11 cellular contexts compared by ENCODE assay signal in genomic region chr3:122786067-122786466, GRCh38. TPM values are rescaled to one million over a fixed set of nuclear protein-coding genes. Genes with fewer than 3 reads are reported as not detected.
A peak's percentile ranks its signal among the peaks of the same experiment; 100 is the strongest.
DNase-seq lines count a peak whose midpoint lies in the region; ATAC-seq, FAIRE-seq and TF ChIP-seq lines count a peak whose summit lies in the region.
"Had no signal": no experiment of that assay in that cellular context is flagged by ENCODE, and none has a peak within 500 bp of the region (broad histone marks: within the 10 kb centered on the region; RNA-seq: fewer than 3 reads in every experiment).

No MANE protein-coding gene starts in this region.

- no peaks in the 10 kb centered on the region for H3K27me3 ChIP-seq in keratinocyte (ENCODE audit: control insufficient read depth, extremely low read depth, insufficient read depth, low read length)

- no peaks in the 10 kb centered on the region for H3K9me3 ChIP-seq in keratinocyte (ENCODE audit: control insufficient read depth, low read depth, low read length)

- no peak overlapping the region for H3K9ac ChIP-seq in keratinocyte (ENCODE audit: control insufficient read depth, extremely low read depth, insufficient read depth, low read length)

- H3K4me2 ChIP-seq in keratinocyte (ENCODE audit: control insufficient read depth, extremely low read depth, insufficient read depth, low read depth, low read length), result peak overlapping the region; percentile 35

- no peak for TF ChIP-seq CTCF in keratinocyte (optimal IDR thresholded peaks at IDR 0.05 in 1 of 3, IDR thresholded peaks at IDR 0.05 in 1 of 3, conservative IDR thresholded peaks at IDR 0.05 in 1 of 3; ENCODE audit: extremely low read depth in 1 of 3, insufficient read depth in 2 of 3, low read length in 3 of 3)

- peaks cover 54% of the 10 kb centered on the region for H3K4me1 ChIP-seq in keratinocyte (ENCODE audit: control insufficient read depth, extremely low read depth, insufficient read depth, low read length)

- dilution Hi-C loops in keratinocyte (cut with MboI; ENCODE audit: extremely low pct_ligation_motif_present, low sequenced_read_pairs), result no loop called here

- peak overlapping the region; percentile 42 for H3K27ac ChIP-seq in keratinocyte (ENCODE audit: control insufficient read depth, insufficient read depth, low read length)

- FAIRE-seq in keratinocyte (lab: Jason Lieb, UNC), result peak; percentile 79
- FAIRE-seq: GM12878 had no signal

- H3K4me3 ChIP-seq in keratinocyte (ENCODE audit: control insufficient read depth in 2 of 3, extremely low read depth in 1 of 3, insufficient read depth in 2 of 3, low read depth in 1 of 3, low read length in 3 of 3), result no peak overlapping the region
- H3K4me3 ChIP-seq: GM12878 had no signal

- DNase-seq in AG08395 (ENCODE audit: low spot score) (peak; percentile 85), HCEC 1CT (peak; percentile 68), amniotic epithelial cell (ENCODE audit: low read depth) (peak; percentile 79), keratinocyte (ENCODE audit: low read depth, low spot score) (no peak), epidermal melanocyte (ENCODE audit: insufficient read length, low spot score) (no peak), SK-N-DZ (ENCODE audit: low spot score) (no peak), NCI-H446 treated with DMSO at 0.1 percent for 48 hours (lab: John Stamatoyannopoulos, UW) (no peak)
- DNase-seq: activated effector memory CD4-positive, alpha-beta T cell treated with anti-CD3 and anti-CD28 coated beads, Interleukin-2, amount 50 U/mL, for 16 hours; RPMI8226 had no signal

- no peaks in the 10 kb centered on the region for H3K36me3 ChIP-seq in keratinocyte (ENCODE audit: control insufficient read depth in 2 of 2, extremely low read depth in 1 of 2, insufficient read depth in 2 of 2, low read length in 2 of 2)

- H4K20me1 ChIP-seq in keratinocyte (ENCODE audit: control insufficient read depth, extremely low read depth, insufficient read depth, low read length), result no peaks in the 10 kb centered on the region

- H3K79me2 ChIP-seq in keratinocyte (ENCODE audit: control insufficient read depth, insufficient read depth, low read length), result peaks cover 17% of the 10 kb centered on the region

- no peaks in the 10 kb centered on the region for H3K9me1 ChIP-seq in keratinocyte (ENCODE audit: control insufficient read depth, extremely low read depth, insufficient read depth, low read length)

- ATAC-seq in HG03175 (IDR thresholded peaks at IDR 0.05; ENCODE audit: unreplicated experiment), result no peak
- ATAC-seq: GM12878 had no signal

- no peak overlapping the region for H2AFZ ChIP-seq in keratinocyte (ENCODE audit: control insufficient read depth, low read length)

RNA-seq across cellular contexts. Expression of gene HSPBAP1, which starts 7.6 kb away (rescaled TPM):
- 4.8 to 9.5 TPM (median 6.6 TPM) in 3 replicates for polyA plus RNA-seq in keratinocyte
- polyA plus RNA-seq in keratinocyte (2011; ENCODE audit: low read depth), result 26.7 TPM
- polyA plus RNA-seq in keratinocyte (2011; cell fraction: cytosol; rRNA removed), result 2.8 and 5.1 TPM in 2 replicates
- 14.1 and 14.6 TPM in 2 replicates for polyA plus RNA-seq in keratinocyte (2011; cell fraction: nucleus; rRNA removed)
- polyA plus RNA-seq in keratinocyte (2012; ENCODE audit: low replicate concordance), result 3.2 and 17.1 TPM in 2 replicates
- polyA minus RNA-seq in keratinocyte, result 0.75 to 8.0 TPM (median 4.4 TPM) in 3 replicates
- polyA minus RNA-seq in keratinocyte (2011; cell fraction: cytosol; rRNA and poly(A)+ RNA removed), result 2.5 TPM
- 4.9 and 9.5 TPM in 2 replicates for polyA minus RNA-seq in keratinocyte (2011; cell fraction: nucleus; rRNA and poly(A)+ RNA removed)
- 13.9 and 22.1 TPM in 2 replicates for polyA plus RNA-seq in SK-N-DZ (2014; cell fraction: cytosol; rRNA removed)
- 24.3 and 39.7 TPM in 2 replicates for polyA plus RNA-seq in SK-N-DZ (2014; cell fraction: nucleus; rRNA removed)

RNA-seq across cellular contexts. Expression of gene SLC49A4, which starts 8.8 kb away (rescaled TPM):
- polyA plus RNA-seq in keratinocyte, result 16.2 to 19.1 TPM (median 18.2 TPM) in 3 replicates
- 9.5 TPM for polyA plus RNA-seq in keratinocyte (2011; ENCODE audit: low read depth)
- 9.0 and 14.1 TPM in 2 replicates for polyA plus RNA-seq in keratinocyte (2011; cell fraction: cytosol; rRNA removed)
- polyA plus RNA-seq in keratinocyte (2011; cell fraction: nucleus; rRNA removed), result 19.9 and 28.4 TPM in 2 replicates
- 12.7 and 19.0 TPM in 2 replicates for polyA plus RNA-seq in keratinocyte (2012; ENCODE audit: low replicate concordance)
- 14.8 to 24.9 TPM (median 20.4 TPM) in 3 replicates for polyA minus RNA-seq in keratinocyte
- polyA minus RNA-seq in keratinocyte (2011; cell fraction: cytosol; rRNA and poly(A)+ RNA removed), result 22.3 TPM
- polyA minus RNA-seq in keratinocyte (2011; cell fraction: nucleus; rRNA and poly(A)+ RNA removed), result 31.8 and 54.2 TPM in 2 replicates
- 29.1 and 31.4 TPM in 2 replicates for polyA plus RNA-seq in SK-N-DZ (2014; cell fraction: cytosol; rRNA removed)
- 15.3 and 17.5 TPM in 2 replicates for polyA plus RNA-seq in SK-N-DZ (2014; cell fraction: nucleus; rRNA removed)

Comparison
In these comparisons a context has a peak if more than half of its experiments do, and no peak if none do; other contexts are left out.
1. DNase-seq: peak in AG08395 (single experiment), HCEC 1CT (single experiment) and amniotic epithelial cell (single experiment); none in keratinocyte (single experiment), epidermal melanocyte (single experiment), SK-N-DZ (single experiment) and NCI-H446 treated with DMSO at 0.1 percent for 48 hours (single experiment).